Comparison of ENCODE assay signal across 8 cellular contexts in genomic region chr4:77385124-77385969, GRCh38.
A peak's percentile ranks its signal among the peaks of the same experiment; 100 is the strongest.
DNase-seq lines count a peak whose midpoint lies in the region; ATAC-seq and TF ChIP-seq lines count a peak whose summit lies in the region.

No MANE protein-coding gene starts in this region.

- H3K27ac Mint-ChIP-seq in activated naive CD4-positive, alpha-beta T cell treated with anti-CD3 and anti-CD28 coated beads, Interleukin-2, amount 50 U/mL, for 72 hours, result no peak overlapping the region
- H3K27ac Mint-ChIP-seq in progenitor cell of endocrine pancreas, result no peak overlapping the region

- H3K27me3 ChIP-seq in SJSA1 (replicated peaks) (0 out of 2 replicates have a peak, but pooled peaks cover 5% of the 10 kb centered on the region), aorta (ENCODE audit: control insufficient read depth in 1 of 2, insufficient read depth in 2 of 2, low read length in 1 of 2) (no peaks in the 10 kb centered on the region)

- H3K36me3 ChIP-seq in SJSA1, result no peaks in the 10 kb centered on the region
- H3K36me3 ChIP-seq in aorta (ENCODE audit: control insufficient read depth in 1 of 2, insufficient read depth in 2 of 2, low read length in 1 of 2), result no peaks in the 10 kb centered on the region

- peak; percentile 82 for TF ChIP-seq CTCF in progenitor cell of endocrine pancreas (IDR thresholded peaks at IDR 0.05; ENCODE audit: unreplicated experiment)

- ATAC-seq in GM19395 (IDR thresholded peaks at IDR 0.05; ENCODE audit: unreplicated experiment) (peak; percentile 87), Right ventricle myocardium superior (ENCODE audit: poor library complexity) (peak; percentile 81), aorta (ENCODE audit: low FRiP score) (peak; percentile 77)
- ATAC-seq in activated naive CD4-positive, alpha-beta T cell treated with anti-CD3 and anti-CD28 coated beads, Interleukin-2, amount 50 U/mL, for 72 hours, result peak; percentile 74 to 77

- H3K27me3 Mint-ChIP-seq in progenitor cell of endocrine pancreas, result peaks cover 6% of the 10 kb centered on the region

- H3K27ac ChIP-seq in SJSA1 (no peak overlapping the region), aorta (ENCODE audit: low read depth in 1 of 2, low read length in 2 of 2) (no peak overlapping the region)

- H3K4me3 ChIP-seq in SJSA1 (no peak overlapping the region), aorta (ENCODE audit: low read length in 2 of 2) (no peak overlapping the region)

- no peaks in the 10 kb centered on the region for H3K36me3 Mint-ChIP-seq in activated naive CD4-positive, alpha-beta T cell treated with anti-CD3 and anti-CD28 coated beads, Interleukin-2, amount 50 U/mL, for 72 hours
- no peaks in the 10 kb centered on the region for H3K36me3 Mint-ChIP-seq in progenitor cell of endocrine pancreas (ENCODE audit: insufficient read depth)

- H3K4me3 Mint-ChIP-seq in progenitor cell of endocrine pancreas (ENCODE audit: low read depth), result no peak overlapping the region

- intact Hi-C loops in Right ventricle myocardium superior (cut with DNase I) (loop anchor here (5.0 kb wide), 2 partner anchors 47 to 217 kb away; no protein-coding TSS in a partner anchor), aorta (cut with DNase I) (loop anchor here (1.0 to 5.0 kb wide), 5 partner anchors 47 to 233 kb away; no protein-coding TSS in a partner anchor)

- WGBS in aorta, 2 donors, result 3 to 5% methylated on average over 4 of the region's 4 CpGs

- H3K9me3 Mint-ChIP-seq in activated naive CD4-positive, alpha-beta T cell treated with anti-CD3 and anti-CD28 coated beads, Interleukin-2, amount 50 U/mL, for 72 hours, result no peaks in the 10 kb centered on the region
- no peaks in the 10 kb centered on the region for H3K9me3 Mint-ChIP-seq in progenitor cell of endocrine pancreas (ENCODE audit: low read depth)

- peaks cover 4% of the 10 kb centered on the region for H3K4me1 Mint-ChIP-seq in progenitor cell of endocrine pancreas (ENCODE audit: low read depth)

- DNase-seq in COLO668 (lab: John Stamatoyannopoulos, UW; ENCODE audit: unreplicated experiment) (peak; percentile 63), HuH-7.5 (ENCODE audit: low spot score) (peak; percentile 10), SJSA1 (ENCODE audit: low read depth in 1 of 2, low spot score in 2 of 2) (peak; percentile 46 to 48), Right ventricle myocardium superior (peak; percentile 44), progenitor cell of endocrine pancreas (ENCODE audit: low spot score, unreplicated experiment) (peak; percentile 42), aorta (peak in 1 of 2 donors; percentile 56)
- DNase-seq in activated naive CD4-positive, alpha-beta T cell treated with anti-CD3 and anti-CD28 coated beads, Interleukin-2, amount 50 U/mL, for 72 hours (ENCODE audit: low spot score in 2 of 2), result peak; percentile 58 to 59

- H3K4me1 ChIP-seq in SJSA1 (replicated peaks), result no peaks in the 10 kb centered on the region
- H3K4me1 ChIP-seq in aorta (ENCODE audit: control insufficient read depth in 1 of 2, insufficient read depth in 2 of 2, low read length in 2 of 2), result no peaks in the 10 kb centered on the region

- no peaks in the 10 kb centered on the region for H3K9me3 ChIP-seq in SJSA1 (replicated peaks)
- no peaks in the 10 kb centered on the region for H3K9me3 ChIP-seq in aorta (ENCODE audit: control insufficient read depth, low read length)
